Comparison of ENCODE assay signal across 8 cellular contexts in genomic region chr7:66921396-66921917, GRCh38. TPM values are rescaled to one million over a fixed set of nuclear protein-coding genes. Genes with fewer than 3 reads are reported as not detected.
A peak's percentile ranks its signal among the peaks of the same experiment; 100 is the strongest.
DNase-seq lines count a peak whose midpoint lies in the region; ATAC-seq and TF ChIP-seq lines count a peak whose summit lies in the region.

No MANE protein-coding gene starts in this region.

- DNase-seq in COLO829 (ENCODE audit: low spot score), result peak; percentile 48
- DNase-seq in HPDE6-E6E7 (ENCODE audit: extremely low spot score), result peak; percentile 27
- peak; percentile 36 to 66 (median 60) for DNase-seq in mucosa of descending colon
- no peak for DNase-seq in type B pancreatic cell (ENCODE audit: extremely low spot score, unreplicated experiment)
- no peak for DNase-seq in cerebellar nuclear complex (lab: John Stamatoyannopoulos, UW)

- H3K4me1 ChIP-seq in endocrine pancreas (ENCODE audit: control insufficient read depth, insufficient read depth, low read length), result no peaks in the 10 kb centered on the region
- H3K4me1 ChIP-seq in mucosa of descending colon (ENCODE audit: low read depth), result peaks cover 27% of the 10 kb centered on the region

- peaks cover 3% of the 10 kb centered on the region for H3K27me3 Mint-ChIP-seq in type B pancreatic cell

- peak overlapping the region; percentile 99 for H3K27ac ChIP-seq in VCaP

- H3K27me3 ChIP-seq in endocrine pancreas (ENCODE audit: control insufficient read depth, insufficient read depth, low read length), result no peaks in the 10 kb centered on the region

- intact Hi-C loops in mucosa of descending colon (cut with DNase I, micrococcal nuclease), result loop anchor here in 1 of 2 donors (10.0 kb wide), 1 partner anchor 73 kb away; the partner anchor contains the start of genes SBDS and TYW1

- H3K9ac ChIP-seq in endocrine pancreas (ENCODE audit: control insufficient read depth, insufficient read depth, low read length), result peak overlapping the region; percentile 44

- H3K4me3 ChIP-seq in endocrine pancreas (ENCODE audit: control insufficient read depth, insufficient read depth, low read length) (peak overlapping the region; percentile 93), mucosa of descending colon (peak overlapping the region; percentile 97)

- ATAC-seq in GM21360 (IDR thresholded peaks at IDR 0.05; ENCODE audit: unreplicated experiment) (peak; percentile 33), mucosa of descending colon (peak; percentile 5)

- peak overlapping the region; percentile 96 for H3K27ac Mint-ChIP-seq in type B pancreatic cell

- H3K36me3 ChIP-seq in endocrine pancreas (ENCODE audit: control insufficient read depth, insufficient read depth, low read length), result no peaks in the 10 kb centered on the region
- H3K36me3 ChIP-seq in mucosa of descending colon (ENCODE audit: low read depth), result no peaks in the 10 kb centered on the region

- peak overlapping the region; percentile 93 for H3K4me3 Mint-ChIP-seq in type B pancreatic cell

- H3K4me1 Mint-ChIP-seq in type B pancreatic cell (ENCODE audit: unreplicated experiment), result peaks cover 19% of the 10 kb centered on the region

- no peak for TF ChIP-seq CTCF in VCaP (conservative IDR thresholded peaks at IDR 0.05)
- no peak for TF ChIP-seq CTCF in mucosa of descending colon (IDR thresholded peaks at IDR 0.05)
- no peak for TF ChIP-seq CTCF in type B pancreatic cell (conservative IDR thresholded peaks at IDR 0.05)

- H3K36me3 Mint-ChIP-seq in type B pancreatic cell, result peaks cover 13% of the 10 kb centered on the region

- H3K9me3 ChIP-seq in endocrine pancreas (ENCODE audit: control insufficient read depth, low read length) (no peaks in the 10 kb centered on the region), mucosa of descending colon (no peaks in the 10 kb centered on the region)

- H3K9me3 Mint-ChIP-seq in type B pancreatic cell, result no peaks in the 10 kb centered on the region

RNA-seq across cellular contexts. Expression of gene TMEM248, which starts 0.4 kb away (rescaled TPM):
- total RNA-seq in mucosa of descending colon (100 to 1,000 TPM; 101 to 130 (median 111) TPM), type B pancreatic cell (ENCODE audit: low replicate concordance) (71.6 and 84.5 TPM in 2 replicates)

Comparison
In these comparisons a context has a peak if more than half of its experiments do, and no peak if none do; other contexts are left out.
1. DNase-seq: peak in COLO829 (single experiment), HPDE6-E6E7 (single experiment) and mucosa of descending colon (3 of 3); none in type B pancreatic cell (single experiment) and cerebellar nuclear complex (0 of 2).